8 cellular contexts compared by ENCODE assay signal in genomic region chr11:103601230-103601846, GRCh38.
DNase-seq lines count a peak whose midpoint lies in the region; ATAC-seq lines count a peak whose summit lies in the region.

No MANE protein-coding gene starts in this region.

- POLR2A ChIA-PET in activated CD8-positive, alpha-beta T cell treated with anti-CD3 and anti-CD28 coated beads, Interleukin-2, amount 10 ng/mL, durations not matched to agents 7 days and 5 days (lab: Charles Lee) = interaction anchor here (0.7 kb wide), 1 partner anchor 225 kb away, joined by 3 read pairs; no protein-coding TSS in a partner anchor

- no peaks in the 10 kb centered on the region for H3K4me1 Mint-ChIP-seq in activated CD8-positive, alpha-beta T cell treated with anti-CD3 and anti-CD28 coated beads, Interleukin-2, amount 10 ng/mL, durations not matched to agents 7 days and 5 days (ENCODE audit: low read depth)

- no peak overlapping the region for H3K27ac Mint-ChIP-seq in activated CD8-positive, alpha-beta T cell treated with anti-CD3 and anti-CD28 coated beads, Interleukin-2, amount 10 ng/mL, durations not matched to agents 7 days and 5 days

- intact Hi-C loops in Right ventricle myocardium superior (cut with DNase I) = loop anchor here (5.0 kb wide), 1 partner anchor 274 kb away; no protein-coding TSS in a partner anchor
- intact Hi-C loops in sciatic nerve (cut with DNase I) = loop anchor here (5.0 kb wide), 1 partner anchor 659 kb away; no protein-coding TSS in a partner anchor

- peak; percentile 77 for DNase-seq in GM03348 (ENCODE audit: low spot score)
- DNase-seq in NCI-H510A treated with DMSO at 0.1 percent for 48 hours (lab: John Stamatoyannopoulos, UW) = peak; percentile 58
- DNase-seq in activated CD8-positive, alpha-beta T cell treated with anti-CD3 and anti-CD28 coated beads, Interleukin-2, amount 10 ng/mL, durations not matched to agents 7 days and 5 days = peak; percentile 46
- no peak for DNase-seq in Right ventricle myocardium superior
- no peak for DNase-seq in sciatic nerve (ENCODE audit: low spot score)
- no peak for DNase-seq in effector CD4-positive, alpha-beta T cell

- ATAC-seq in GM21367 (IDR thresholded peaks at IDR 0.05; ENCODE audit: unreplicated experiment) (peak; percentile 98), HG03460 (IDR thresholded peaks at IDR 0.05; ENCODE audit: unreplicated experiment) (peak; percentile 90), Right ventricle myocardium superior (ENCODE audit: poor library complexity) (peak; percentile 83), sciatic nerve (peak; percentile 56)
- ATAC-seq in activated CD8-positive, alpha-beta T cell treated with anti-CD3 and anti-CD28 coated beads, Interleukin-2, amount 10 ng/mL, durations not matched to agents 7 days and 5 days = peak; percentile 51

- no peaks in the 10 kb centered on the region for H3K36me3 Mint-ChIP-seq in activated CD8-positive, alpha-beta T cell treated with anti-CD3 and anti-CD28 coated beads, Interleukin-2, amount 10 ng/mL, durations not matched to agents 7 days and 5 days (ENCODE audit: low read depth)

- no peaks in the 10 kb centered on the region for H3K9me3 Mint-ChIP-seq in activated CD8-positive, alpha-beta T cell treated with anti-CD3 and anti-CD28 coated beads, Interleukin-2, amount 10 ng/mL, durations not matched to agents 7 days and 5 days (ENCODE audit: insufficient read depth)

- CTCF ChIA-PET in activated CD8-positive, alpha-beta T cell treated with anti-CD3 and anti-CD28 coated beads, Interleukin-2, amount 10 ng/mL, durations not matched to agents 7 days and 5 days (lab: Charles Lee) = interaction anchor here (0.9 to 2.4 kb wide), 8 partner anchors 21 to 565 kb away, joined by 3 to 18 read pairs (median 4); partner anchors contain the start of gene DYNC2H1

- H3K4me3 Mint-ChIP-seq in activated CD8-positive, alpha-beta T cell treated with anti-CD3 and anti-CD28 coated beads, Interleukin-2, amount 10 ng/mL, durations not matched to agents 7 days and 5 days = no peak overlapping the region

- H3K27me3 Mint-ChIP-seq in activated CD8-positive, alpha-beta T cell treated with anti-CD3 and anti-CD28 coated beads, Interleukin-2, amount 10 ng/mL, durations not matched to agents 7 days and 5 days (ENCODE audit: low read depth) = peaks cover 13% of the 10 kb centered on the region

Comparison
In these comparisons a context has a peak if more than half of its experiments do, and no peak if none do; other contexts are left out.
1. DNase-seq: peak in GM03348 (single experiment), NCI-H510A treated with DMSO at 0.1 percent for 48 hours (single experiment) and activated CD8-positive, alpha-beta T cell treated with anti-CD3 and anti-CD28 coated beads, Interleukin-2, amount 10 ng/mL, durations not matched to agents 7 days and 5 days (single experiment); none in Right ventricle myocardium superior (single experiment), sciatic nerve (single experiment) and effector CD4-positive, alpha-beta T cell (single experiment).
2. Peak in every context shown above with its lines, with median percentiles within 50 percentile points of each other: ATAC-seq.